Comparison of ENCODE assay signal across 8 cellular contexts in the genomic region with DNA sequence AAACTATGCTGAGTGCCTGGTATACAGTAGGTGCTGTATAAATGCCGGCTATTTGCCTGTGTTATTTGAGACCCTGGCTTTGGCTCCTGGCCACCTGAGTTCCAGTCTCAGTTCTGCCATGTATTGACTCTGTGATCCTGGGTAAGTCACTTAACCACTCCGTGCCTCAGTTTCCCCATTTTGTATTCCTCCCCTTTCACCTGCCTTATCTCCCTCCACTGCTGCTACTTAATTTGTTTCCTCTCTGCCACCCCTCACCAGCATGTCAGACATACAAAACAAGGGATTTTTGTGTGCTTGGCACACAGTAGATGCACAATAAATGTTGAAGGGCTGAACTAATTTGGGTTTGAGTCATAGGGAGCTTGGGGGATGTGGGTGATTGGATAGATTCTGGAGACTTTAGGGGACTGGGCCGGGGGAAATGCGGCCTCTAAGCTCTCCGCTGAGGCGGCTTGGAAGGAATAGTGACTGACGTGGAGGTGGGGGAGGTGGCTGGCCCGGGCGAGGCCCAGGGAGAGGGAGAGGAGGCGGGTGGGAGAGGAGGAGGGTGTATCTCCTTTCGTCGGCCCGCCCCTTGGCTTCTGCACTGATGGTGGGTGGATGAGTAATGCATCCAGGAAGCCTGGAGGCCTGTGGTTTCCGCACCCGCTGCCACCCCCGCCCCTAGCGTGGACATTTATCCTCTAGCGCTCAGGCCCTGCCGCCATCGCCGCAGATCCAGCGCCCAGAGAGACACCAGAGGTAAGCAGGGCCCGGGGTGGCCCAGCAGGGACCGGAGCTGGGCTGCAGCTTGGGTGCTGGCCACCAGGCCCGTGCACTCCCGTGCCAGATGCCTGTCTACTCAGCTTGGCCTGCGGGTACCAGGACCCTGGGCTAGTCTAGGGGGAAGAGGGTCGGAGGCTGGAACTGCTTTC. TPM values are rescaled to one million over a fixed set of nuclear protein-coding genes. Genes with fewer than 3 reads are reported as not detected.
DNase-seq lines count a peak whose midpoint lies in the region; ATAC-seq, FAIRE-seq and TF ChIP-seq lines count a peak whose summit lies in the region.

A gene (plus strand): TSS at position 706 of the 917 bp plus-strand sequence. CDS start 980 bp downstream, outside the sequence.

- TF ChIP-seq RAD21 in GM12878 (IDR thresholded peaks at IDR 0.05; ENCODE audit: insufficient read depth, low read depth, low read length) = no peak

- H3K9ac ChIP-seq in GM12878 (ENCODE audit: control insufficient read depth, insufficient read depth, low read length) = peak within 1 kb of the TSS; percentile 74

- WGBS in GM12878 (ENCODE audit: insufficient coverage, insufficient replicate concordance, low lambda C conversion rate, missing lambda C conversion rate) = 19% methylated on average over 28 of the region's 28 CpGs
- 7 to 10% methylated on average over 28 of the region's 28 CpGs for WGBS in sigmoid colon, 2 donors

- TF ChIP-seq EP300 in GM12878 (IDR thresholded peaks at IDR 0.05; ENCODE audit: borderline replicate concordance in 1 of 2, control insufficient read depth in 1 of 2, low read depth in 2 of 2, low read length in 2 of 2) (no peak), sigmoid colon (IDR thresholded peaks at IDR 0.05) (no peak)

- POLR2A ChIA-PET in GM12878 (lab: Charles Lee) = interaction anchor here (0.5 to 1.9 kb wide), 7 partner anchors 16 to 941 kb away, joined by 3 to 4 read pairs (median 4); a partner anchor contains a TSS

- peak within 1 kb of the TSS; percentile 58 for H2AFZ ChIP-seq in GM12878 (ENCODE audit: control insufficient read depth, low read depth, low read length)

- CTCF ChIA-PET in GM12878 (lab: Yijun Ruan, JAX) = no interaction called here

- peak; percentile 94 for DNase-seq in DMS53 (lab: John Stamatoyannopoulos, UW)
- DNase-seq in KG1 (lab: John Stamatoyannopoulos, UW) = peak; percentile 34
- DNase-seq in T1000 (lab: John Stamatoyannopoulos, UW) = peak; percentile 69
- peak; percentile 45 for DNase-seq in GM12878 (ENCODE audit: low read depth, low spot score)
- DNase-seq in iPS DF 19.7 (ENCODE audit: low read depth, low spot score) = peak; percentile 54
- peak; percentile 97 for DNase-seq in sigmoid colon
- no peak for DNase-seq in NCI-H1436 (lab: John Stamatoyannopoulos, UW)

- TF ChIP-seq POLR2A in GM12878 (IDR thresholded peaks at IDR 0.05; ENCODE audit: low read depth, low read length) = peak; percentile 80
- TF ChIP-seq POLR2A in sigmoid colon (IDR thresholded peaks at IDR 0.05) = no peak

- BruUV-seq in GM12878 (replicated peaks; lab: Mats Ljungman, UMichigan) = no TSS peak

- FAIRE-seq in GM12878 (lab: Jason Lieb, UNC) = no peak

- H3K4me1 ChIP-seq in GM12878 (ENCODE audit: control insufficient read depth, insufficient read depth, low read length) = peaks cover 8% of the 10 kb centered on the region
- peaks cover 0 to 11% (median 4%) of the 10 kb centered on the region in 4 donors for H3K4me1 ChIP-seq in sigmoid colon

- no peaks in the 10 kb centered on the region for H4K20me1 ChIP-seq in GM12878 (ENCODE audit: control insufficient read depth, insufficient read depth)

- H3K4me3 ChIP-seq in GM12878 (peak within 1 kb of the TSS; percentile 67), sigmoid colon (peak within 1 kb of the TSS; percentile 30 to 54 (median 52))

- in situ Hi-C loops in GM12878 (cut with MboI) = no loop called here

- no peaks in the 10 kb centered on the region for H3K9me3 ChIP-seq in GM12878 (replicated peaks; ENCODE audit: control insufficient read depth, insufficient read depth, low read length)
- H3K9me3 ChIP-seq in sigmoid colon = no peaks in the 10 kb centered on the region

- H3K4me2 ChIP-seq in GM12878 (ENCODE audit: control insufficient read depth, insufficient read depth) = peak within 1 kb of the TSS; percentile 79

- intact Hi-C loops in GM12878 (cut with micrococcal nuclease; ENCODE audit: unreplicated experiment) (loop anchor here (5.0 kb wide), 1 partner anchor 45 kb away; a partner anchor contains a TSS), sigmoid colon (cut with DNase I) (loop anchor here (5.0 kb wide), 1 partner anchor 70 kb away; a partner anchor contains a TSS)

- RAD21 ChIA-PET in GM12878 (lab: Charles Lee; ENCODE audit: unreplicated experiment) = interaction anchor here (1.4 to 1.5 kb wide), 2 partner anchors 47 to 55 kb away, joined by 3 to 6 read pairs; no protein-coding TSS in a partner anchor

- H3K36me3 ChIP-seq in GM12878 (ENCODE audit: control insufficient read depth in 2 of 2, insufficient read depth in 2 of 2, low read length in 1 of 2) = no peaks in the 10 kb centered on the region
- H3K36me3 ChIP-seq in sigmoid colon = no peaks in the 10 kb centered on the region

- no peaks in the 10 kb centered on the region; the same call in 1 of the 2 replicates for H3K79me2 ChIP-seq in GM12878 (ENCODE audit: control insufficient read depth, insufficient read depth, low read length)

- TF ChIP-seq CTCF in GM12878 (IDR thresholded peaks at IDR 0.05 in 2 of 3, conservative IDR thresholded peaks at IDR 0.05 in 1 of 3; ENCODE audit: control insufficient read depth in 2 of 3, extremely low read depth in 1 of 3, insufficient read depth in 1 of 3, low read depth in 3 of 3, low read length in 3 of 3) (no peak), sigmoid colon (IDR thresholded peaks at IDR 0.05) (no peak)

- H3K27me3 ChIP-seq in GM12878 (replicated peaks in 1 of 2; ENCODE audit: control insufficient read depth in 2 of 2, insufficient read depth in 2 of 2, low read length in 1 of 2) = no peaks in the 10 kb centered on the region
- H3K27me3 ChIP-seq in sigmoid colon = no peaks in the 10 kb centered on the region

- H3K27ac ChIP-seq in GM12878 (ENCODE audit: control insufficient read depth, insufficient read depth) = peak within 1 kb of the TSS; percentile 58
- H3K27ac ChIP-seq in sigmoid colon = peak within 1 kb of the TSS; percentile 82 to 86 (median 84)

- SMC1A ChIA-PET in GM12878 (lab: Charles Lee; ENCODE audit: uncharacterized antibody, unreplicated experiment) = interaction anchor here (0.9 to 1.6 kb wide), 5 partner anchors 37 to 62 kb away, joined by 3 to 7 read pairs (median 4); no protein-coding TSS in a partner anchor

- peak; percentile 76 for ATAC-seq in GM21723 (IDR thresholded peaks at IDR 0.05; ENCODE audit: unreplicated experiment)
- peak; percentile 91 for ATAC-seq in GM12878

TF ChIP-seq in GM12878, 131 proteins besides CTCF, POLR2A, EP300 and RAD21 (continues in another document):
- TF ChIP-seq EED (IDR thresholded peaks at IDR 0.05; ENCODE audit: low read depth) (peak; percentile 77), PAX8 (IDR thresholded peaks at IDR 0.05) (no peak), CREM (IDR thresholded peaks at IDR 0.05; ENCODE audit: low read depth) (peak; percentile 20; the same call in 1 of the 2 replicates), RB1 (IDR thresholded peaks at IDR 0.05; ENCODE audit: borderline replicate concordance) (no peak), ZNF24 (IDR thresholded peaks at IDR 0.05) (no peak), IKZF1 (conservative IDR thresholded peaks at IDR 0.05) (peak; percentile 82), MTA3 (IDR thresholded peaks at IDR 0.05; ENCODE audit: borderline replicate concordance, low read length) (no peak; the same call in 1 of the 2 replicates)
- TF ChIP-seq, protein P1, sequence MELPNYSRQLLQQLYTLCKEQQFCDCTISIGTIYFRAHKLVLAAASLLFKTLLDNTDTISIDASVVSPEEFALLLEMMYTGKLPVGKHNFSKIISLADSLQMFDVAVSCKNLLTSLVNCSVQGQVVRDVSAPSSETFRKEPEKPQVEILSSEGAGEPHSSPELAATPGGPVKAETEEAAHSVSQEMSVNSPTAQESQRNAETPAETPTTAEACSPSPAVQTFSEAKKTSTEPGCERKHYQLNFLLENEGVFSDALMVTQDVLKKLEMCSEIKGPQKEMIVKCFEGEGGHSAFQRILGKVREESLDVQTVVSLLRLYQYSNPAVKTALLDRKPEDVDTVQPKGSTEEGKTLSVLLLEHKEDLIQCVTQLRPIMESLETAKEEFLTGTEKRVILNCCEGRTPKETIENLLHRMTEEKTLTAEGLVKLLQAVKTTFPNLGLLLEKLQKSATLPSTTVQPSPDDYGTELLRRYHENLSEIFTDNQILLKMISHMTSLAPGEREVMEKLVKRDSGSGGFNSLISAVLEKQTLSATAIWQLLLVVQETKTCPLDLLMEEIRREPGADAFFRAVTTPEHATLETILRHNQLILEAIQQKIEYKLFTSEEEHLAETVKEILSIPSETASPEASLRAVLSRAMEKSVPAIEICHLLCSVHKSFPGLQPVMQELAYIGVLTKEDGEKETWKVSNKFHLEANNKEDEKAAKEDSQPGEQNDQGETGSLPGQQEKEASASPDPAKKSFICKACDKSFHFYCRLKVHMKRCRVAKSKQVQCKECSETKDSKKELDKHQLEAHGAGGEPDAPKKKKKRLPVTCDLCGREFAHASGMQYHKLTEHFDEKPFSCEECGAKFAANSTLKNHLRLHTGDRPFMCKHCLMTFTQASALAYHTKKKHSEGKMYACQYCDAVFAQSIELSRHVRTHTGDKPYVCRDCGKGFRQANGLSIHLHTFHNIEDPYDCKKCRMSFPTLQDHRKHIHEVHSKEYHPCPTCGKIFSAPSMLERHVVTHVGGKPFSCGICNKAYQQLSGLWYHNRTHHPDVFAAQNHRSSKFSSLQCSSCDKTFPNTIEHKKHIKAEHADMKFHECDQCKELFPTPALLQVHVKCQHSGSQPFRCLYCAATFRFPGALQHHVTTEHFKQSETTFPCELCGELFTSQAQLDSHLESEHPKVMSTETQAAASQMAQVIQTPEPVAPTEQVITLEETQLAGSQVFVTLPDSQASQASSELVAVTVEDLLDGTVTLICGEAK (IDR thresholded peaks at IDR 0.05; ENCODE audit: borderline replicate concordance) = no peak

RNA-seq across cellular contexts. Expression of the gene that starts here (rescaled TPM):
- total RNA-seq in GM12878 (2013; cell fraction: nucleolus; rRNA removed) = 42.1 and 42.8 TPM in 2 replicates
- total RNA-seq in GM12878 (2014; rRNA removed) = 128 and 139 TPM in 2 replicates
- 106 and 111 TPM in 2 replicates for total RNA-seq in GM12878 (2014; rRNA removed; fragmentation: Illumina TruSeq; extraction: Trizol)
- total RNA-seq in GM12878 (2021) = 130 and 134 TPM in 2 replicates
- 178 TPM for polyA plus RNA-seq in GM12878 (2011; ENCODE audit: low read depth)
- 47.1 and 106 TPM in 2 replicates for polyA plus RNA-seq in GM12878 (2011; rRNA removed)
- 213 and 236 TPM in 2 replicates for polyA plus RNA-seq in GM12878 (2011; cell fraction: cytosol; rRNA removed)
- 50.7 and 72.3 TPM in 2 replicates for polyA plus RNA-seq in GM12878 (2011; cell fraction: nucleus; rRNA removed)
- polyA plus RNA-seq in GM12878 (2012) = 117 and 122 TPM in 2 replicates
- polyA plus RNA-seq in GM12878 (2014; fragmentation: Illumina TruSeq; extraction: Trizol) = 39.3 and 103 TPM in 2 replicates
- polyA plus RNA-seq in GM12878 (2014; fragmentation: Nextera tagmentation; extraction: Ambion mirVana) = 100 to 1,000 TPM; 312 to 341 TPM
- 101 and 126 TPM in 2 replicates for polyA plus RNA-seq in GM12878 (2014; rRNA removed)
- polyA plus RNA-seq in GM12878 (2016; fragmentation: Nextera tagmentation; extraction: Ambion mirVana) = 100 to 1,000 TPM; 160 to 192 TPM
- polyA minus RNA-seq in GM12878 (2011; rRNA and poly(A)+ RNA removed) = 213 and 336 TPM in 2 replicates
- 111 and 121 TPM in 2 replicates for polyA minus RNA-seq in GM12878 (2011; cell fraction: cytosol; rRNA and poly(A)+ RNA removed)
- polyA minus RNA-seq in GM12878 (2011; cell fraction: nucleus; rRNA and poly(A)+ RNA removed) = 20.8 and 27.8 TPM in 2 replicates
- 100 to 1,000 TPM; 105 to 158 (median 115) TPM for total RNA-seq in sigmoid colon
- 100 to 1,000 TPM in 1 of 3 donors, 10 to 100 TPM in 2; 40.2 to 164 (median 60.1) TPM for polyA plus RNA-seq in sigmoid colon
